In genomic region chr19:4911786-4912672, GRCh38 we compare ENCODE assay signal across 8 cellular contexts. TPM values are rescaled to one million over a fixed set of nuclear protein-coding genes. Genes with fewer than 3 reads are reported as not detected.
A peak's percentile ranks its signal among the peaks of the same experiment; 100 is the strongest.
DNase-seq lines count a peak whose midpoint lies in the region; ATAC-seq and TF ChIP-seq lines count a peak whose summit lies in the region.

No MANE protein-coding gene starts in this region.

- POLR2A ChIA-PET in T-cell (lab: Charles Lee) = interaction anchor here (0.6 kb wide), 2 partner anchors 83 to 94 kb away, joined by 4 to 8 read pairs; no protein-coding TSS in a partner anchor

- H3K27me3 ChIP-seq in HUES48 (ENCODE audit: control insufficient read depth, insufficient read depth, low read length) = peaks cover 8% of the 10 kb centered on the region; the same call in 1 of the 2 replicates
- H3K27me3 ChIP-seq in heart left ventricle = peaks cover 0 to 10% (median 0%) of the 10 kb centered on the region in 9 donors
- H3K27me3 ChIP-seq in prostate gland (replicated peaks; ENCODE audit: insufficient read depth) = no peaks in the 10 kb centered on the region
- peaks cover 0 to 4% of the 10 kb centered on the region in 2 donors for H3K27me3 ChIP-seq in uterus

- no peaks in the 10 kb centered on the region for H3K9me3 Mint-ChIP-seq in T-cell

- no peak for TF ChIP-seq POLR2A in heart left ventricle (IDR thresholded peaks at IDR 0.05)
- TF ChIP-seq POLR2A in prostate gland (IDR thresholded peaks at IDR 0.05) = no peak
- no peak for TF ChIP-seq POLR2A in uterus (IDR thresholded peaks at IDR 0.05)

- H3K27me3 Mint-ChIP-seq in T-cell = no peaks in the 10 kb centered on the region

- TF ChIP-seq CTCF in heart left ventricle (IDR thresholded peaks at IDR 0.05) = peak; percentile 37 to 66 (median 55)
- peak in 3 of 4 experiments; percentile 73 to 81 (median 76) for TF ChIP-seq CTCF in prostate gland (IDR thresholded peaks at IDR 0.05)
- TF ChIP-seq CTCF in uterus (IDR thresholded peaks at IDR 0.05) = peak; percentile 45 to 63 (median 54)

- H3K36me3 Mint-ChIP-seq in T-cell = no peaks in the 10 kb centered on the region

- H3K36me3 ChIP-seq in HUES48 (ENCODE audit: control insufficient read depth, insufficient read depth, low read length) (peaks cover 44% of the 10 kb centered on the region), heart left ventricle (no peaks in the 10 kb centered on the region), prostate gland (no peaks in the 10 kb centered on the region), uterus (no peaks in the 10 kb centered on the region)

- H3K4me1 Mint-ChIP-seq in T-cell = peaks cover 59 to 69% (median 63%) of the 10 kb centered on the region in 3 donors

- CTCF ChIA-PET in T-cell (lab: Charles Lee) = interaction anchor here (0.5 to 2.3 kb wide), 17 partner anchors 14 to 175 kb away, joined by 3 to 28 read pairs (median 5); partner anchors contain the start of genes FEM1A (in 1 of the 2), KDM4B (in 1 of the 2) and PLIN3 (in 1 of the 2)

- peak overlapping the region; percentile 87 to 99 (median 99) for H3K4me3 Mint-ChIP-seq in T-cell

- H3K9ac ChIP-seq in HUES48 (ENCODE audit: low read depth, low read length) = no peak overlapping the region

- H3K27ac Mint-ChIP-seq in T-cell = peak overlapping the region; percentile 92 to 99

- peak; percentile 24 to 49 (median 37) for ATAC-seq in T-cell (replicated peaks in 1 of 4)
- peak in 3 of 4 donors; percentile 51 to 66 (median 60) for ATAC-seq in heart left ventricle

- H3K9me3 ChIP-seq in HUES48 (ENCODE audit: control insufficient read depth, insufficient read depth, low read length) = no peaks in the 10 kb centered on the region
- no peaks in the 10 kb centered on the region for H3K9me3 ChIP-seq in heart left ventricle
- H3K9me3 ChIP-seq in prostate gland = no peaks in the 10 kb centered on the region
- no peaks in the 10 kb centered on the region for H3K9me3 ChIP-seq in uterus

- H3K4me1 ChIP-seq in HUES48 (ENCODE audit: control insufficient read depth, insufficient read depth, low read length) (peaks cover 11% of the 10 kb centered on the region), heart left ventricle (peaks cover 4 to 62% (median 20%) of the 10 kb centered on the region in 12 donors), prostate gland (replicated peaks) (peaks cover 8% of the 10 kb centered on the region), uterus (peaks cover 4 to 23% of the 10 kb centered on the region in 2 donors)

- DNase-seq in COR-L47 (lab: John Stamatoyannopoulos, UW) (peak; percentile 56), T-cell (peak; percentile 45 to 79 (median 62)), amniotic epithelial cell (ENCODE audit: low read depth) (peak; percentile 100), heart left ventricle (peak in 3 of 5 donors; percentile 48 to 64 (median 52)), prostate gland (ENCODE audit: low spot score) (peak; percentile 55), uterus (peak; percentile 65 to 70), cortex of kidney (lab: John Stamatoyannopoulos, UW) (no peak)

- H3K4me3 ChIP-seq in HUES48 (ENCODE audit: low read depth, low read length) (no peak overlapping the region), heart left ventricle (peak overlapping the region in 10 of 12 donors; percentile 10 to 93 (median 68)), prostate gland (no peak overlapping the region), uterus (peak overlapping the region in 1 of 2 donors; percentile 20)

- WGBS in heart left ventricle, 4 donors = 37 to 41% (median 39%) methylated on average over 24 to 29 of the region's 29 CpGs
- 26% methylated on average over 29 of the region's 29 CpGs for WGBS in prostate gland

- intact Hi-C loops in heart left ventricle (cut with DNase I) = loop anchor here (1.0 to 5.0 kb wide), 11 partner anchors 39 to 119 kb away; no protein-coding TSS in a partner anchor
- intact Hi-C loops in prostate gland (cut with DNase I) = loop anchor here (2.0 kb wide), 2 partner anchors 33 to 101 kb away; no protein-coding TSS in a partner anchor
- intact Hi-C loops in uterus (cut with DNase I; ENCODE audit: low total_unique reads) = loop anchor here (2.0 kb wide), 1 partner anchor 41 kb away; no protein-coding TSS in a partner anchor

- H3K27ac ChIP-seq in HUES48 (ENCODE audit: low read depth, low read length) (peak overlapping the region; percentile 36), heart left ventricle (peak overlapping the region in 1 of 12 donors; percentile 80), prostate gland (peak overlapping the region in 1 of 2 donors; percentile 8), uterus (peak overlapping the region in 1 of 2 donors; percentile 42)

RNA-seq across cellular contexts. Expression of gene UHRF1, which starts 2.7 kb away (rescaled TPM):
- total RNA-seq in T-cell (1 to 10 TPM in 4 of 5 donors, under 1 TPM in 1; 0.89 to 3.1 (median 2.0) TPM), heart left ventricle (1 to 10 TPM in 2 of 9 donors, under 1 TPM in 7; 0.25 to 8.9 (median 0.89) TPM), prostate gland (1 to 10 TPM; 3.8 to 5.3 TPM), uterus (10 to 100 TPM in 1 of 4 donors, under 1 TPM in 2, not detected in 1; 0.46 to 21.8 (median 0.77) TPM)
- under 1 TPM; 0.34 to 0.69 TPM for polyA plus RNA-seq in heart left ventricle

RNA-seq across cellular contexts. Expression of gene ARRDC5, which starts 9.3 kb away (rescaled TPM):
- 10 to 100 TPM in 4 of 5 donors, 1 to 10 TPM in 1; 8.1 to 21.7 (median 15.8) TPM for total RNA-seq in T-cell
- under 1 TPM in 2 of 9 donors, not detected in 7; 0.43 to 0.70 TPM for total RNA-seq in heart left ventricle
- polyA plus RNA-seq in heart left ventricle = under 1 TPM in 1 of 2 donors, not detected in 1; 0.04 TPM
- 1 to 10 TPM in 1 of 2 donors, not detected in 1; 1.2 TPM for total RNA-seq in prostate gland
- total RNA-seq in uterus = under 1 TPM in 2 of 4 donors, not detected in 2; 0.26 to 0.70 TPM

RNA-seq across cellular contexts. Expression of gene PLIN3, which starts 44.6 kb away (rescaled TPM):
- 10 to 100 TPM; 15.3 to 24.1 (median 21.8) TPM for total RNA-seq in T-cell
- total RNA-seq in heart left ventricle = 10 to 100 TPM; 17.4 to 70.9 (median 22.9) TPM
- 100 to 1,000 TPM in 1 of 2 donors, 1 to 10 TPM in 1; 10.0 to 102 TPM for polyA plus RNA-seq in heart left ventricle
- 10 to 100 TPM; 61.3 to 76.5 TPM for total RNA-seq in prostate gland
- 10 to 100 TPM; 18.7 to 60.8 (median 27.9) TPM for total RNA-seq in uterus

RNA-seq across cellular contexts. Expression of gene KDM4B, which starts 56.9 kb away (rescaled TPM):
- total RNA-seq in T-cell (10 to 100 TPM; 44.6 to 59.2 (median 47.8) TPM), heart left ventricle (10 to 100 TPM; 21.5 to 36.5 (median 28.1) TPM), prostate gland (100 to 1,000 TPM in 1 of 2 donors, 10 to 100 TPM in 1; 74.6 to 136 TPM), uterus (10 to 100 TPM; 18.4 to 94.7 (median 25.6) TPM)
- 10 to 100 TPM; 22.6 to 24.3 TPM for polyA plus RNA-seq in heart left ventricle

Comparison
In these comparisons a context has a peak if more than half of its experiments do, and no peak if none do; other contexts are left out.
1. H3K4me3 ChIP-seq: peak in heart left ventricle (10 of 12); none in HUES48 (single experiment) and prostate gland (0 of 2).
2. RNA of gene ARRDC5, which starts 9.3 kb away (total RNA-seq): 8.1 to 21.7 TPM in T-cell; 1.2 TPM in prostate gland, 0.26 to 0.70 TPM in uterus and 0.43 to 0.70 TPM in heart left ventricle; every median in the first group is over 4 times any median in the second.
3. Peak in every context shown above with its lines, with median percentiles within 50 percentile points of each other: CTCF ChIP-seq.